2 cellular contexts compared by ENCODE assay signal in the genomic region with DNA sequence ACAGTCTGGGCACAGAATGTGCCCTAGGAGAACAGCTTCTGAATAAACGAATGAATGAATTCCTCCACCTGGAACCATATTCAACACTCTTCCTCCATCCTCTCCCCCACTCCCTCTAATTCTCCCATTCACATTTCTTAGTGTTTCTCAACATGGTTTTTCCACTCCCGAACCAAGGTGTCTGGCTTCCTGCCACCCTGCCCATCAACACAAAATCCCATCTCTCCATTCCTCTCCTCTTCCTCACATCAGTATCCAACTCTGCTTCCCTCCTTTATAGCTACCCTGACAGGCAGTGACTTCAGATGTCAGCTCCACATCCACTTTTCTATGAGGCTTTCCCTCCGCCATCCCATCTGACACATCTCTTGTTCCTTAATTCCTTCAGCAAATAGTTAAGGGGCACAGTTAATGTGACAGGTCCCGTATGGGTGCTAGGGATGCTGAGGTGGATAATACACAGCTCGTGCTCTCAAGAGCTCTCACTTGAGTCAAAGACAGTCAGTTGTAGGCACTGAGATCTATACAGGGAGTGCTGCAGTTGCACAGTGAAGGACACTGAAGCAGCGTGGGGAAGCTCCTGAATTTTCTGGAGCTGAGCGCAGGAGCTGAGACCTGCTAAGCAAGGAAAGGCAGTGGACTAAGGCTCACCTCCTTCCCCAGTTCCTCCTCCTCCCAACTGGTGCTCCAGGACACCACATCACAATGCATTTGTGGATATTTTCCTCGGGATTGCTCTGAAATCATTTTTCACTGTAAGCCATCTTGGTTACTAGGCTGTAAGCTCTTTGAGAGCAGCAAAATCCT.
TF ChIP-seq lines count a peak whose summit lies in the region.

No MANE protein-coding gene starts in this region.

TF ChIP-seq in K562, 482 proteins besides CTCF, POLR2A, EP300 and RAD21:
- TF ChIP-seq, protein P1, sequence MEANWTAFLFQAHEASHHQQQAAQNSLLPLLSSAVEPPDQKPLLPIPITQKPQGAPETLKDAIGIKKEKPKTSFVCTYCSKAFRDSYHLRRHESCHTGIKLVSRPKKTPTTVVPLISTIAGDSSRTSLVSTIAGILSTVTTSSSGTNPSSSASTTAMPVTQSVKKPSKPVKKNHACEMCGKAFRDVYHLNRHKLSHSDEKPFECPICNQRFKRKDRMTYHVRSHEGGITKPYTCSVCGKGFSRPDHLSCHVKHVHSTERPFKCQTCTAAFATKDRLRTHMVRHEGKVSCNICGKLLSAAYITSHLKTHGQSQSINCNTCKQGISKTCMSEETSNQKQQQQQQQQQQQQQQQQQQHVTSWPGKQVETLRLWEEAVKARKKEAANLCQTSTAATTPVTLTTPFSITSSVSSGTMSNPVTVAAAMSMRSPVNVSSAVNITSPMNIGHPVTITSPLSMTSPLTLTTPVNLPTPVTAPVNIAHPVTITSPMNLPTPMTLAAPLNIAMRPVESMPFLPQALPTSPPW (CRISPR knock-in tag; IDR thresholded peaks at IDR 0.05) = no peak
- TF ChIP-seq ZNF263 (CRISPR knock-in tag; IDR thresholded peaks at IDR 0.05; ENCODE audit: borderline replicate concordance) = peak; percentile 85

TF ChIP-seq in neural cell, 6 proteins besides CTCF, POLR2A, EP300 and RAD21:
- TF ChIP-seq TAF1 (IDR thresholded peaks at IDR 0.05; ENCODE audit: low read depth) (peak; percentile 38), EZH2 (IDR thresholded peaks at IDR 0.05; ENCODE audit: borderline replicate concordance, insufficient read depth, low read length, poor library complexity, severe bottlenecking) (no peak), MXI1 (conservative IDR thresholded peaks at IDR 0.05; ENCODE audit: poor library complexity, severe bottlenecking) (no peak), POLR2AphosphoS5 (IDR thresholded peaks at IDR 0.05) (peak; percentile 25)
- TF ChIP-seq, protein P2, sequence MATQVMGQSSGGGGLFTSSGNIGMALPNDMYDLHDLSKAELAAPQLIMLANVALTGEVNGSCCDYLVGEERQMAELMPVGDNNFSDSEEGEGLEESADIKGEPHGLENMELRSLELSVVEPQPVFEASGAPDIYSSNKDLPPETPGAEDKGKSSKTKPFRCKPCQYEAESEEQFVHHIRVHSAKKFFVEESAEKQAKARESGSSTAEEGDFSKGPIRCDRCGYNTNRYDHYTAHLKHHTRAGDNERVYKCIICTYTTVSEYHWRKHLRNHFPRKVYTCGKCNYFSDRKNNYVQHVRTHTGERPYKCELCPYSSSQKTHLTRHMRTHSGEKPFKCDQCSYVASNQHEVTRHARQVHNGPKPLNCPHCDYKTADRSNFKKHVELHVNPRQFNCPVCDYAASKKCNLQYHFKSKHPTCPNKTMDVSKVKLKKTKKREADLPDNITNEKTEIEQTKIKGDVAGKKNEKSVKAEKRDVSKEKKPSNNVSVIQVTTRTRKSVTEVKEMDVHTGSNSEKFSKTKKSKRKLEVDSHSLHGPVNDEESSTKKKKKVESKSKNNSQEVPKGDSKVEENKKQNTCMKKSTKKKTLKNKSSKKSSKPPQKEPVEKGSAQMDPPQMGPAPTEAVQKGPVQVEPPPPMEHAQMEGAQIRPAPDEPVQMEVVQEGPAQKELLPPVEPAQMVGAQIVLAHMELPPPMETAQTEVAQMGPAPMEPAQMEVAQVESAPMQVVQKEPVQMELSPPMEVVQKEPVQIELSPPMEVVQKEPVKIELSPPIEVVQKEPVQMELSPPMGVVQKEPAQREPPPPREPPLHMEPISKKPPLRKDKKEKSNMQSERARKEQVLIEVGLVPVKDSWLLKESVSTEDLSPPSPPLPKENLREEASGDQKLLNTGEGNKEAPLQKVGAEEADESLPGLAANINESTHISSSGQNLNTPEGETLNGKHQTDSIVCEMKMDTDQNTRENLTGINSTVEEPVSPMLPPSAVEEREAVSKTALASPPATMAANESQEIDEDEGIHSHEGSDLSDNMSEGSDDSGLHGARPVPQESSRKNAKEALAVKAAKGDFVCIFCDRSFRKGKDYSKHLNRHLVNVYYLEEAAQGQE (IDR thresholded peaks at IDR 0.05; ENCODE audit: borderline replicate concordance) = peak; percentile 53
